Comparison of ENCODE assay signal across 20 cellular contexts in the genomic region with DNA sequence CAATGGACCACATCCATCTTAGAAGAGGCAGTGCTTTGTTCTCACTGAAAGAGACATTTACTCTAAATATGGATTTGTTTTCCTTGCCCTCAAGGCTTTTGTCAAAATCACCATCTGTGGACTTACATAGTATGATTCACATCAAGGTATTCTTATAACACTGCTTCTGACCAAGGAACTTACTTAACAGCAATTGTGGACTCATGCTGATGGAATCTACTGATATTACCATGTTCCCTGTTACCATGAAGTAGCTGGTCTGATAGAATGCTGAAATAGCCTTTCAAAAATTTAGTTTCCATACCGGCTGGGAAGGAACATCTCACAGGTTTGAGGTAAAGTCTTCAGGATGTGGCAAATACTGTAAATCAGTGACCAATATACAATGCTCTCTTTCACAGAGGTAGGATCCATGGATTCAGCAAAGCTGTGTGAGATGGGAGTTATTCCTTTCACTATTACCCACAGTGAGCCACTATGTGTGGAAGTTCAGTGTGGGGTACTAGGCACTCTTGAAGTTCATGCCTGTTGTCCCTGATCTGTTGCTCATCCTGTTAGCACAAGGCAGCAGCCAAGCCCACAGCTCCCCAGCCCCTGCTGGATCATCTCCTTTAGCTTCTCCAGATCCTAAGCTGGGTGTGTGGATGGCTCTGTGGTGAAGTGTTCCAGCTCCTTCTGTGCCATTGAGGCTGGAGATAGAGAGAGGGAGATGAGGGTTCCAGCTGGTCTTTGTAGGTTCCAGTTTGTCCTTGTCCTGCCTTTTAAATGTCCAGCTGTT.
DNase-seq lines count a peak whose midpoint lies in the region; ATAC-seq, FAIRE-seq and TF ChIP-seq lines count a peak whose summit lies in the region.
"Had no signal": no experiment of that assay in that cellular context is flagged by ENCODE, and none has a peak within 500 bp of the region (broad histone marks: within the 10 kb centered on the region; RNA-seq: fewer than 3 reads in every experiment).

No MANE protein-coding gene starts in this region.

- no peak overlapping the region for H3K4me2 ChIP-seq in A549

- TF ChIP-seq POLR2A in A549 (IDR thresholded peaks at IDR 0.05; ENCODE audit: low read length): no peak

- H3K27me3 Mint-ChIP-seq in Caco-2 (ENCODE audit: insufficient read depth, unreplicated experiment): no peaks in the 10 kb centered on the region
- H3K27me3 Mint-ChIP-seq: IgD-negative memory B cell had no signal

- no peak for TF ChIP-seq CTCF in A549 (IDR thresholded peaks at IDR 0.05)
- no peak for TF ChIP-seq CTCF in astrocyte of the cerebellum (IDR thresholded peaks at IDR 0.05; ENCODE audit: low read depth, low read length, missing control alignments)
- no peak for TF ChIP-seq CTCF in Caco-2 (IDR thresholded peaks at IDR 0.05; ENCODE audit: insufficient read depth in 1 of 2, low read depth in 1 of 2, low read length in 1 of 2, severe bottlenecking in 1 of 2, unreplicated experiment in 1 of 2)

- BruUV-seq in Caco-2 (replicated peaks; lab: Mats Ljungman, UMichigan): no TSS peak

- in situ Hi-C loops in astrocyte of the cerebellum (cut with HindIII; ENCODE audit: low sequenced_read_pairs): no loop called here

- POLR2A ChIA-PET in A549 (lab: Yijun Ruan, JAX) (no interaction called here), Caco-2 (lab: Charles Lee) (no interaction called here)

- H3K4me1 ChIP-seq in A549: 0 out of 3 replicates have a peak, but pooled peaks cover 4% of the 10 kb centered on the region
- H3K4me1 ChIP-seq in Caco-2: no peaks in the 10 kb centered on the region
- H3K4me1 ChIP-seq: adrenal gland, tibial nerve had no signal

- H3K9me3 Mint-ChIP-seq in Caco-2 (ENCODE audit: unreplicated experiment): no peaks in the 10 kb centered on the region

- H3K36me3 ChIP-seq in Caco-2 (ENCODE audit: control insufficient read depth, insufficient read depth, low read length): no peaks in the 10 kb centered on the region
- H3K36me3 ChIP-seq: adrenal gland, tibial nerve had no signal

- no peak overlapping the region for H3K4me3 Mint-ChIP-seq in Caco-2 (ENCODE audit: unreplicated experiment)
- H3K4me3 Mint-ChIP-seq: IgD-negative memory B cell had no signal

- H3K27ac Mint-ChIP-seq in Caco-2 (ENCODE audit: unreplicated experiment): no peak overlapping the region
- H3K27ac Mint-ChIP-seq: IgD-negative memory B cell had no signal

- 3% methylated on average over 1 of the region's 1 CpG for WGBS in A549 (ENCODE audit: missing lambda C conversion rate)

- H3K4me3 ChIP-seq in A549 (no peak overlapping the region), astrocyte of the cerebellum (ENCODE audit: low read depth, low read length) (no peak overlapping the region), Caco-2 (ENCODE audit: low read depth, low read length) (no peak overlapping the region)
- H3K4me3 ChIP-seq: adrenal gland, lung, tibial nerve had no signal

- CTCF ChIA-PET in A549 (lab: Yijun Ruan, JAX): no interaction called here
- CTCF ChIA-PET in Caco-2 (lab: Charles Lee): no interaction called here

- H3K4me1 Mint-ChIP-seq in Caco-2 (ENCODE audit: low read depth, unreplicated experiment): no peaks in the 10 kb centered on the region
- H3K4me1 Mint-ChIP-seq: IgD-negative memory B cell had no signal

- no peaks in the 10 kb centered on the region for H3K27me3 ChIP-seq in Caco-2 (replicated peaks; ENCODE audit: control insufficient read depth, insufficient read depth, low read length)
- H3K27me3 ChIP-seq: adrenal gland, tibial nerve had no signal

- H3K27ac ChIP-seq in A549: no peak overlapping the region
- H3K27ac ChIP-seq: adrenal gland, tibial nerve, VCaP had no signal

- TF ChIP-seq EP300 in A549 (IDR thresholded peaks at IDR 0.05): no peak

- peak in 1 of 2 experiments; percentile 23 for DNase-seq in A549 (ENCODE audit: low read depth in 1 of 2, low spot score in 1 of 2)
- peak; percentile 71 for DNase-seq in HPDE6-E6E7 (ENCODE audit: extremely low spot score)
- peak; percentile 5 for DNase-seq in astrocyte of the cerebellum (ENCODE audit: low read depth)
- DNase-seq in glomerular visceral epithelial cell (ENCODE audit: extremely low spot score): peak; percentile 60
- no peak for DNase-seq in activated gamma-delta T cell (lab: John Stamatoyannopoulos, UW)
- no peak for DNase-seq in Caco-2
- no peak for DNase-seq in left colon
- DNase-seq: ACHN; adrenal gland; effector CD4-positive, alpha-beta T cell; hippocampal formation; NCI-H1417 treated with DMSO at 0.1 percent for 48 hours; NCI-H526; Right ventricle myocardium superior had no signal

- FAIRE-seq in A549 (lab: Jason Lieb, UNC): no peak
- FAIRE-seq: GM18507 had no signal

- no peaks in the 10 kb centered on the region for H3K9me3 ChIP-seq in A549
- H3K9me3 ChIP-seq in Caco-2: no peaks in the 10 kb centered on the region
- H3K9me3 ChIP-seq: adrenal gland, tibial nerve had no signal

- H3K36me3 Mint-ChIP-seq in Caco-2 (ENCODE audit: insufficient read depth, unreplicated experiment): no peaks in the 10 kb centered on the region
- H3K36me3 Mint-ChIP-seq: IgD-negative memory B cell had no signal

- peak; percentile 59 to 61; a peak in 5 of 6 replicates for ATAC-seq in A549
- no peak for ATAC-seq in HG03432 (IDR thresholded peaks at IDR 0.05; ENCODE audit: unreplicated experiment)
- ATAC-seq in left colon: no peak

- TF ChIP-seq RAD21 in A549 (conservative IDR thresholded peaks at IDR 0.05 in 1 of 2, IDR thresholded peaks at IDR 0.05 in 1 of 2): no peak

- intact Hi-C loops in Caco-2 (cut with micrococcal nuclease; ENCODE audit: unreplicated experiment): no loop called here
- intact Hi-C loops in left colon (cut with DNase I, micrococcal nuclease): no loop called here

TF ChIP-seq in A549, 52 proteins besides CTCF, POLR2A, EP300 and RAD21:
- peak; percentile 25; the same call in 1 of the 2 replicates for TF ChIP-seq GATA3 (IDR thresholded peaks at IDR 0.05; ENCODE audit: borderline replicate concordance)
- TF ChIP-seq, protein P1, sequence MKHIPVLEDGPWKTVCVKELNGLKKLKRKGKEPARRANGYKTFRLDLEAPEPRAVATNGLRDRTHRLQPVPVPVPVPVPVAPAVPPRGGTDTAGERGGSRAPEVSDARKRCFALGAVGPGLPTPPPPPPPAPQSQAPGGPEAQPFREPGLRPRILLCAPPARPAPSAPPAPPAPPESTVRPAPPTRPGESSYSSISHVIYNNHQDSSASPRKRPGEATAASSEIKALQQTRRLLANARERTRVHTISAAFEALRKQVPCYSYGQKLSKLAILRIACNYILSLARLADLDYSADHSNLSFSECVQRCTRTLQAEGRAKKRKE (CRISPR knock-in tag; IDR thresholded peaks at IDR 0.05; ENCODE audit: low read depth): no peak

Comparison
In these comparisons a context has a peak if more than half of its experiments do, and no peak if none do; other contexts are left out.
1. ATAC-seq: peak in A549 (2 of 2); none in HG03432 (single experiment) and left colon (single experiment).
2. DNase-seq: peak in HPDE6-E6E7 (single experiment), astrocyte of the cerebellum (single experiment) and glomerular visceral epithelial cell (single experiment); none in activated gamma-delta T cell (single experiment), Caco-2 (0 of 2) and left colon (0 of 2).